1 cellular context compared by ENCODE assay signal in genomic region chr5:173451651-173452050, GRCh38.
TF ChIP-seq lines count a peak whose summit lies in the region.

No MANE protein-coding gene starts in this region.

TF ChIP-seq in H1, 55 proteins besides CTCF, POLR2A, EP300 and RAD21 (continued from another document):
- TF ChIP-seq SIX5 (IDR thresholded peaks at IDR 0.05; ENCODE audit: low read depth, low read length) (no peak), TAF7 (optimal IDR thresholded peaks at IDR 0.05; ENCODE audit: borderline replicate concordance, low read depth, low read length) (no peak), CHD1 (IDR thresholded peaks at IDR 0.05; ENCODE audit: low read depth, low read length) (no peak), RNF2 (IDR thresholded peaks at IDR 0.05; ENCODE audit: borderline replicate concordance, low read depth, low read length, missing control alignments, poor library complexity, severe bottlenecking) (no peak), ZNF274 (IDR thresholded peaks at IDR 0.05; ENCODE audit: borderline replicate concordance, extremely low read depth, low read length) (no peak), PHF8 (conservative IDR thresholded peaks at IDR 0.05; ENCODE audit: low read depth, low read length) (no peak), TAF1 (IDR thresholded peaks at IDR 0.05; ENCODE audit: low read depth, low read length) (no peak), GABPA (IDR thresholded peaks at IDR 0.05; ENCODE audit: borderline replicate concordance, insufficient read depth, low read length) (no peak)
TF ChIP-seq in H1: peak in this region for 0.
